Comparison of ENCODE assay signal across 8 cellular contexts in the genomic region with DNA sequence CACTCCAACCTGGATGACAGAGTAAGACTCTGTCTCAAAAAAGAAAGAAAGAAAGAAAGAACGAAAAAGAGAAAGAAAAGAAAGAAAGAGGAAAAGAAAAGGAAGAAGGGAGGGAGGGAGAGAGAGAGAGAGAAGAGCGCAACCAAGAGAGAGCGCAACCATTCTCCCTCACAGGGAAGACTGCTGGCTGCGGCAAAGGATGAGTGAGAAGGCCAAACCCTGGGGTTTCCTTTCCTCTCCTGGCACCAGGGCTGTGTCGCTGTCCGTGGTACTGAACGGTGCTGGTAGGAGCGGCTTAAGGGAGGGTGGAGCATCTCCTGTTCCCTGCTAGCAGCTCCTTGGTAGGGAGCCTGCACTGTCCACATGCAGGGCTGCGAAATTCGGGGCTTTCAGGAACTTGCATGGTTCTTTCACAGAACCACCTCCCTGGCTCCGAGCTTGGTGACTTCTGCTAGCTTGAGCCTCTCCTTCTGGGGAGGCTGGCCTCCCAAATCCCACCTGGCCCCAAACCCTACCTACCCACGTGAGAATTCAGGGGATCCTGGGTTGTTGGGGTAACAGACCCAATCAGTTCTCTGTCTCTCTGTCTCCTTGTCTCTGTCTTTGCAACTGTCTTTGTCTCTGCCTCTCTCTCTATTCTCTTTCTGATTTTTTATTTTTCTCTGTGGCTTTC. TPM values are rescaled to one million over a fixed set of nuclear protein-coding genes. Genes with fewer than 3 reads are reported as not detected.
DNase-seq lines count a peak whose midpoint lies in the region; ATAC-seq and TF ChIP-seq lines count a peak whose summit lies in the region.

No MANE protein-coding gene starts in this region.

- no peak overlapping the region for H3K4me3 ChIP-seq in effector memory CD4-positive, alpha-beta T cell (ENCODE audit: insufficient read depth, low read depth, low read length, poor library complexity, severe bottlenecking)

- POLR2A ChIA-PET in activated CD8-positive, alpha-beta T cell treated with anti-CD3 and anti-CD28 coated beads for 36 hours (lab: Charles Lee) = no interaction called here

- peak; percentile 74 for ATAC-seq in activated CD8-positive, alpha-beta T cell treated with anti-CD3 and anti-CD28 coated beads for 36 hours

- CTCF ChIA-PET in activated CD8-positive, alpha-beta T cell treated with anti-CD3 and anti-CD28 coated beads for 36 hours (lab: Charles Lee) = no interaction called here

- no peak for TF ChIP-seq CTCF in activated CD8-positive, alpha-beta T cell treated with anti-CD3 and anti-CD28 coated beads for 36 hours (IDR thresholded peaks at IDR 0.05)

- H3K36me3 Mint-ChIP-seq in activated CD8-positive, alpha-beta T cell treated with anti-CD3 and anti-CD28 coated beads for 36 hours (ENCODE audit: low read depth) = no peaks in the 10 kb centered on the region

- H3K27ac ChIP-seq in effector memory CD4-positive, alpha-beta T cell (ENCODE audit: insufficient read depth, low read length, poor library complexity, severe bottlenecking) = no peak overlapping the region

- DNase-seq in DMS114 treated with DMSO at 0.1 percent for 48 hours (lab: John Stamatoyannopoulos, UW; ENCODE audit: unreplicated experiment) (peak; percentile 12), MV-4-11 (lab: John Stamatoyannopoulos, UW) (peak; percentile 83), midbrain (lab: John Stamatoyannopoulos, UW) (peak; percentile 46), NCI-H345 treated with DMSO at 0.1 percent for 48 hours (lab: John Stamatoyannopoulos, UW; ENCODE audit: unreplicated experiment) (no peak), NCI-H2029 treated with DMSO at 0.1 percent for 48 hours (lab: John Stamatoyannopoulos, UW) (no peak)
- peak; percentile 79 for DNase-seq in activated CD8-positive, alpha-beta T cell treated with anti-CD3 and anti-CD28 coated beads for 36 hours
- DNase-seq in effector memory CD4-positive, alpha-beta T cell = peak in 2 of 3 donors; percentile 3 to 14
- peak; percentile 9 to 10 for DNase-seq in stimulated activated CD8-positive, alpha-beta memory T cell treated with anti-CD3 and anti-CD28 coated beads, Interleukin-7, amount 100 ng/mL, for 4 hours (ENCODE audit: low read depth in 2 of 2)

- H3K4me1 Mint-ChIP-seq in activated CD8-positive, alpha-beta T cell treated with anti-CD3 and anti-CD28 coated beads for 36 hours (ENCODE audit: low read depth) = no peaks in the 10 kb centered on the region

- H3K27ac Mint-ChIP-seq in activated CD8-positive, alpha-beta T cell treated with anti-CD3 and anti-CD28 coated beads for 36 hours = no peak overlapping the region

- no peaks in the 10 kb centered on the region for H3K9me3 ChIP-seq in effector memory CD4-positive, alpha-beta T cell (ENCODE audit: control insufficient read depth, low read length)

- no peak overlapping the region for H3K4me3 Mint-ChIP-seq in activated CD8-positive, alpha-beta T cell treated with anti-CD3 and anti-CD28 coated beads for 36 hours

- no peaks in the 10 kb centered on the region for H3K4me1 ChIP-seq in effector memory CD4-positive, alpha-beta T cell (ENCODE audit: control insufficient read depth, insufficient read depth, low read length, poor library complexity, severe bottlenecking)

- H3K27me3 ChIP-seq in effector memory CD4-positive, alpha-beta T cell (replicated peaks; ENCODE audit: control insufficient read depth, insufficient read depth, low read length, poor library complexity, severe bottlenecking) = no peaks in the 10 kb centered on the region

- intact Hi-C loops in activated CD8-positive, alpha-beta T cell treated with anti-CD3 and anti-CD28 coated beads for 36 hours (cut with micrococcal nuclease) = no loop called here

- H3K9me3 Mint-ChIP-seq in activated CD8-positive, alpha-beta T cell treated with anti-CD3 and anti-CD28 coated beads for 36 hours = peaks cover 11% of the 10 kb centered on the region

- peaks cover 14% of the 10 kb centered on the region for H3K27me3 Mint-ChIP-seq in activated CD8-positive, alpha-beta T cell treated with anti-CD3 and anti-CD28 coated beads for 36 hours

- H3K36me3 ChIP-seq in effector memory CD4-positive, alpha-beta T cell (ENCODE audit: control insufficient read depth, insufficient read depth, low read length) = no peaks in the 10 kb centered on the region

RNA-seq across cellular contexts. Expression of a gene that starts 51.1 kb away (rescaled TPM):
- not detected for total RNA-seq in activated CD8-positive, alpha-beta T cell treated with anti-CD3 and anti-CD28 coated beads for 36 hours

Comparison
In these comparisons a context has a peak if more than half of its experiments do, and no peak if none do; other contexts are left out.
1. DNase-seq: peak in DMS114 treated with DMSO at 0.1 percent for 48 hours (single experiment), MV-4-11 (single experiment), activated CD8-positive, alpha-beta T cell treated with anti-CD3 and anti-CD28 coated beads for 36 hours (single experiment), effector memory CD4-positive, alpha-beta T cell (2 of 3), midbrain (single experiment) and stimulated activated CD8-positive, alpha-beta memory T cell treated with anti-CD3 and anti-CD28 coated beads, Interleukin-7, amount 100 ng/mL, for 4 hours (2 of 2); none in NCI-H345 treated with DMSO at 0.1 percent for 48 hours (single experiment) and NCI-H2029 treated with DMSO at 0.1 percent for 48 hours (single experiment).